Comparison of ENCODE assay signal across 17 cellular contexts in the genomic region with DNA sequence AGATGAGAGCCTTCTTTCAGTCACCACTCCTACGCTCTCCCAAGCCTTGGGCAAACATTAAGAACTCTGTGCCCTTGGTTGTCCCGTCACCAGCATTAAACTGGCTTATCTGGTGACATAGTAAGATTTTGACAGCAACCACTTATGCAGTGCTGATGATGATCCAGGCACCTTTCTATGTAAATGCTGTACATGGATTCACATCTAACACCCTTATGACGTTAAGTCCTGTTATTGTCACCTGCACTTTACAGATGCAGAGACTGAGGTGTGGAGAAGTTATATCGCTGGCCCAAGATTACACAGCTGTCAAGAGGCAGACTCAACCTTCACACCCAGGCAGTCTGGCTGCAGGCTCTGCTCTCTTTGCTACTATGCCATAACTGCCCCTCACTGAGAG. TPM values are rescaled to one million over a fixed set of nuclear protein-coding genes. Genes with fewer than 3 reads are reported as not detected.
DNase-seq lines count a peak whose midpoint lies in the region; ATAC-seq, FAIRE-seq and TF ChIP-seq lines count a peak whose summit lies in the region.
"Had no signal": no experiment of that assay in that cellular context is flagged by ENCODE, and none has a peak within 500 bp of the region (broad histone marks: within the 10 kb centered on the region; RNA-seq: fewer than 3 reads in every experiment).

No MANE protein-coding gene starts in this region.

- no peaks in the 10 kb centered on the region for H3K9me3 Mint-ChIP-seq in naive thymus-derived CD8-positive, alpha-beta T cell
- H3K9me3 Mint-ChIP-seq in stimulated activated effector memory CD8-positive, alpha-beta T cell treated with anti-CD3 and anti-CD28 coated beads, Interleukin-12 subunit alpha, Interleukin-12 subunit beta, amount 100 ng/mL, for 72 hours: no peaks in the 10 kb centered on the region
- H3K9me3 Mint-ChIP-seq: IgD-negative memory B cell had no signal

- H3K4me3 ChIP-seq in bronchial epithelial cell (ENCODE audit: low read depth, low read length): no peak overlapping the region
- H3K4me3 ChIP-seq: BLaER1 treated with 17β-estradiol and CSF1 and Interleukin-3, amounts not matched to agents 10 nM and 100 nM had no signal

- peak overlapping the region in 9 of 10 donors; percentile 25 to 95 (median 80) for H3K27ac Mint-ChIP-seq in naive thymus-derived CD8-positive, alpha-beta T cell
- H3K27ac Mint-ChIP-seq in stimulated activated effector memory CD8-positive, alpha-beta T cell treated with anti-CD3 and anti-CD28 coated beads, Interleukin-12 subunit alpha, Interleukin-12 subunit beta, amount 100 ng/mL, for 72 hours: no peak overlapping the region
- H3K27ac Mint-ChIP-seq: B cell, H9, IgD-negative memory B cell had no signal

- no peak for TF ChIP-seq CTCF in bronchial epithelial cell (IDR thresholded peaks at IDR 0.05; ENCODE audit: insufficient read depth, low read length, severe bottlenecking)

- intact Hi-C loops in Right ventricle myocardium superior (cut with DNase I): no loop called here
- intact Hi-C loops in cardiac septum (cut with DNase I): no loop called here
- intact Hi-C loops in left ventricle myocardium superior (cut with micrococcal nuclease): no loop called here

- H3K27me3 Mint-ChIP-seq in naive thymus-derived CD8-positive, alpha-beta T cell: peaks cover 0 to 2% (median 0%) of the 10 kb centered on the region in 5 donors
- H3K27me3 Mint-ChIP-seq: B cell had no signal

- POLR2A ChIA-PET in naive thymus-derived CD8-positive, alpha-beta T cell (lab: Charles Lee): no interaction called here

- peak; percentile 7 for FAIRE-seq in bronchial epithelial cell (lab: Jason Lieb, UNC)
- FAIRE-seq: D721Med, H1, HepG2 had no signal

- peak overlapping the region in 2 of 10 donors; percentile 30 to 56 for H3K4me3 Mint-ChIP-seq in naive thymus-derived CD8-positive, alpha-beta T cell
- no peak overlapping the region for H3K4me3 Mint-ChIP-seq in stimulated activated effector memory CD8-positive, alpha-beta T cell treated with anti-CD3 and anti-CD28 coated beads, Interleukin-12 subunit alpha, Interleukin-12 subunit beta, amount 100 ng/mL, for 72 hours
- H3K4me3 Mint-ChIP-seq: B cell, H9, IgD-negative memory B cell had no signal

- DNase-seq in Right ventricle myocardium superior: no peak
- DNase-seq in cardiac septum (ENCODE audit: low spot score): no peak
- DNase-seq in bronchial epithelial cell (ENCODE audit: low read depth): no peak
- no peak for DNase-seq in left ventricle myocardium superior
- DNase-seq in naive thymus-derived CD8-positive, alpha-beta T cell: no peak
- no peak for DNase-seq in SIG-M5 treated with dmso at 0.1 percent for 504 hours (lab: John Stamatoyannopoulos, UW; ENCODE audit: unreplicated experiment)
- no peak for DNase-seq in stimulated activated effector memory CD8-positive, alpha-beta T cell treated with anti-CD3 and anti-CD28 coated beads, Interleukin-12 subunit alpha, Interleukin-12 subunit beta, amount 100 ng/mL, for 72 hours (ENCODE audit: low spot score in 2 of 2)
- DNase-seq: Caco-2, GDM1, H9 had no signal

- peaks cover 17 to 47% (median 37%) of the 10 kb centered on the region in 4 donors for H3K4me1 Mint-ChIP-seq in naive thymus-derived CD8-positive, alpha-beta T cell
- H3K4me1 Mint-ChIP-seq in stimulated activated effector memory CD8-positive, alpha-beta T cell treated with anti-CD3 and anti-CD28 coated beads, Interleukin-12 subunit alpha, Interleukin-12 subunit beta, amount 100 ng/mL, for 72 hours: peaks cover 17% of the 10 kb centered on the region
- H3K4me1 Mint-ChIP-seq: H9 had no signal

- no peaks in the 10 kb centered on the region for H3K36me3 Mint-ChIP-seq in naive thymus-derived CD8-positive, alpha-beta T cell
- H3K36me3 Mint-ChIP-seq in stimulated activated effector memory CD8-positive, alpha-beta T cell treated with anti-CD3 and anti-CD28 coated beads, Interleukin-12 subunit alpha, Interleukin-12 subunit beta, amount 100 ng/mL, for 72 hours: no peaks in the 10 kb centered on the region
- H3K36me3 Mint-ChIP-seq: IgD-negative memory B cell had no signal

- no peaks in the 10 kb centered on the region for H3K36me3 ChIP-seq in bronchial epithelial cell (ENCODE audit: control insufficient read depth, insufficient read depth, low read length)
- H3K36me3 ChIP-seq: BLaER1 treated with 17β-estradiol and CSF1 and Interleukin-3, amounts not matched to agents 10 nM and 100 nM had no signal

- ATAC-seq in Right ventricle myocardium superior (ENCODE audit: poor library complexity): peak; percentile 79
- peak; percentile 82 for ATAC-seq in left ventricle myocardium superior
- no peak for ATAC-seq in naive thymus-derived CD8-positive, alpha-beta T cell
- ATAC-seq in HG03135 (IDR thresholded peaks at IDR 0.05; ENCODE audit: unreplicated experiment): no peak
- ATAC-seq in stimulated activated effector memory CD8-positive, alpha-beta T cell treated with anti-CD3 and anti-CD28 coated beads, Interleukin-12 subunit alpha, Interleukin-12 subunit beta, amount 100 ng/mL, for 72 hours: no peak
- ATAC-seq: HepG2 had no signal

- H3K27me3 ChIP-seq in bronchial epithelial cell (ENCODE audit: control insufficient read depth, insufficient read depth, low read length): peaks cover 2% of the 10 kb centered on the region
- H3K27me3 ChIP-seq: BLaER1 treated with 17β-estradiol and CSF1 and Interleukin-3, amounts not matched to agents 10 nM and 100 nM had no signal

RNA-seq across cellular contexts. Expression of a gene that starts 25.0 kb away (rescaled TPM):
- total RNA-seq in Right ventricle myocardium superior (9.9 TPM), cardiac septum (4.7 TPM), bronchial epithelial cell (0.51 and 1.1 TPM in 2 replicates), left ventricle myocardium superior (7.9 TPM)
- 1 to 10 TPM; 2.9 TPM for total RNA-seq in naive thymus-derived CD8-positive, alpha-beta T cell
- polyA plus RNA-seq in naive thymus-derived CD8-positive, alpha-beta T cell: 1 to 10 TPM in 2 of 3 donors, under 1 TPM in 1; 0.20 to 3.3 (median 1.7) TPM

RNA-seq across cellular contexts. Expression of a gene that starts 44.3 kb away (rescaled TPM):
- 637 TPM for total RNA-seq in Right ventricle myocardium superior
- total RNA-seq in cardiac septum: 512 TPM
- total RNA-seq in bronchial epithelial cell: 967 and 985 TPM in 2 replicates
- 663 TPM for total RNA-seq in left ventricle myocardium superior
- total RNA-seq in naive thymus-derived CD8-positive, alpha-beta T cell: 1,000 to 10,000 TPM; 2,102 to 2,162 TPM
- 1,000 to 10,000 TPM; 7,933 to 9,149 (median 9,080) TPM for polyA plus RNA-seq in naive thymus-derived CD8-positive, alpha-beta T cell

Comparison
In these comparisons a context has a peak if more than half of its experiments do, and no peak if none do; other contexts are left out.
1. ATAC-seq: peak in Right ventricle myocardium superior (single experiment) and left ventricle myocardium superior (single experiment); none in naive thymus-derived CD8-positive, alpha-beta T cell (0 of 2), HG03135 (single experiment) and stimulated activated effector memory CD8-positive, alpha-beta T cell treated with anti-CD3 and anti-CD28 coated beads, Interleukin-12 subunit alpha, Interleukin-12 subunit beta, amount 100 ng/mL, for 72 hours (single experiment).